1 cellular context compared by ENCODE assay signal in the genomic region with DNA sequence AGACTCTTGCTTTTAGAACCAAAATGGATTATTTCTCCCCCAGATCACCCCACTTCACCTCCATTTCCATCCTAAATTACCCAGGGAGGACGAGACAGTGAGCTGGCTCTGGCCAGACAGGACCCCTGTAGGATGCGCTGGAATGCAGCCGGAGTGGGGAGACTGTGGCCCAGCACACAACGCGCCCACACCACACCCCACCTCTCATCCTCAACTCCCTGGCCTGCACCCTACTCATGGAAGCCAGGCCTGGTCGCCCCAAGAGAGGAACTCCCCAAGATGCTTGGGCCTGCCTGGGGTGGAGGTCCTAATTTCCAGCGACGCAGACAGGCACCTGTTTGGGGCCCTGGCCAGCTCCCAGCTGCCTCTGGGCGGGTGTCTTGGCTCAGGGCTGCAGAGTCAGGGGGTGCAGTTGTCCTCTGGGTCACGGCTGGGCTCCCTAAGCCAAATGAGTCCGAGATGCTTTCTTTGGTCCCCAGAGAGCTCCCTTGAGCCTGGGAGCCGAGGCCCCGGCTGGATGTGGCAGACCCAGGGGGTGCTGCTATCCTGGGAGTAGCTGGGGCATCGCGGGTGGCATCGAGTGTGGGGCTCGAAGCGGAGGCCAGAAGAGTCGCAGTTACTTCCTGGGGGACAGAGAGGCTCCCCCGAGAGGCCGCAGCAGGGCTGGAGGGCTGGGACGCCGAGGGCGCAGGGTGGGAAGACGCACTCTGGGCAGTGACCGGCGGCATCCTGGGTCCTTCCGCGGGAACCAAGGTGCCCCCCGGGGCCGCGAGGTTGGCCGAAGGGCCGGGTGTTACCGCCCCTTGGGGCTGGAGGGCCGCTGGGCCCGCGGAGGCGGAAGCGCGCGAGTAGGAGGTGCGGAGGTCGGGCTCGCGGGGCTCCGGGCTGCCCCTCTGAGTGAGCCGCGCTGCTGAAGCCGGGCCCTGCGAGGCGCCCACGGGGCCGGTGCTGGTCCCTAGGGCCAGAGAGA.
TF ChIP-seq lines count a peak whose summit lies in the region.

No MANE protein-coding gene starts in this region.

TF ChIP-seq in SK-N-SH treated with all-trans-retinoic acid at 6 μM for 48 hours, 23 proteins besides CTCF, POLR2A, EP300 and RAD21 (continued from another document):
- TF ChIP-seq, protein P1, sequence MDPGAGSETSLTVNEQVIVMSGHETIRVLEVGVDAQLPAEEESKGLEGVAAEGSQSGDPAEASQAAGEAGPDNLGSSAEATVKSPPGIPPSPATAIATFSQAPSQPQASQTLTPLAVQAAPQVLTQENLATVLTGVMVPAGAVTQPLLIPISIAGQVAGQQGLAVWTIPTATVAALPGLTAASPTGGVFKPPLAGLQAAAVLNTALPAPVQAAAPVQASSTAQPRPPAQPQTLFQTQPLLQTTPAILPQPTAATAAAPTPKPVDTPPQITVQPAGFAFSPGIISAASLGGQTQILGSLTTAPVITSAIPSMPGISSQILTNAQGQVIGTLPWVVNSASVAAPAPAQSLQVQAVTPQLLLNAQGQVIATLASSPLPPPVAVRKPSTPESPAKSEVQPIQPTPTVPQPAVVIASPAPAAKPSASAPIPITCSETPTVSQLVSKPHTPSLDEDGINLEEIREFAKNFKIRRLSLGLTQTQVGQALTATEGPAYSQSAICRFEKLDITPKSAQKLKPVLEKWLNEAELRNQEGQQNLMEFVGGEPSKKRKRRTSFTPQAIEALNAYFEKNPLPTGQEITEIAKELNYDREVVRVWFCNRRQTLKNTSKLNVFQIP (CRISPR knock-in tag; IDR thresholded peaks at IDR 0.05; ENCODE audit: borderline replicate concordance, low read depth): no peak
- TF ChIP-seq, protein P2, sequence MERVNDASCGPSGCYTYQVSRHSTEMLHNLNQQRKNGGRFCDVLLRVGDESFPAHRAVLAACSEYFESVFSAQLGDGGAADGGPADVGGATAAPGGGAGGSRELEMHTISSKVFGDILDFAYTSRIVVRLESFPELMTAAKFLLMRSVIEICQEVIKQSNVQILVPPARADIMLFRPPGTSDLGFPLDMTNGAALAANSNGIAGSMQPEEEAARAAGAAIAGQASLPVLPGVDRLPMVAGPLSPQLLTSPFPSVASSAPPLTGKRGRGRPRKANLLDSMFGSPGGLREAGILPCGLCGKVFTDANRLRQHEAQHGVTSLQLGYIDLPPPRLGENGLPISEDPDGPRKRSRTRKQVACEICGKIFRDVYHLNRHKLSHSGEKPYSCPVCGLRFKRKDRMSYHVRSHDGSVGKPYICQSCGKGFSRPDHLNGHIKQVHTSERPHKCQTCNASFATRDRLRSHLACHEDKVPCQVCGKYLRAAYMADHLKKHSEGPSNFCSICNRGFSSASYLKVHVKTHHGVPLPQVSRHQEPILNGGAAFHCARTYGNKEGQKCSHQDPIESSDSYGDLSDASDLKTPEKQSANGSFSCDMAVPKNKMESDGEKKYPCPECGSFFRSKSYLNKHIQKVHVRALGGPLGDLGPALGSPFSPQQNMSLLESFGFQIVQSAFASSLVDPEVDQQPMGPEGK (CRISPR knock-in tag; IDR thresholded peaks at IDR 0.05; ENCODE audit: borderline replicate concordance): no peak
- TF ChIP-seq ZC3H10 (CRISPR knock-in tag; IDR thresholded peaks at IDR 0.05) (no peak), ARNTL (CRISPR knock-in tag; IDR thresholded peaks at IDR 0.05; ENCODE audit: borderline replicate concordance, low read depth) (no peak), ZNF565 (CRISPR knock-in tag; conservative IDR thresholded peaks at IDR 0.05; ENCODE audit: low read depth) (no peak)
- TF ChIP-seq, protein P3, sequence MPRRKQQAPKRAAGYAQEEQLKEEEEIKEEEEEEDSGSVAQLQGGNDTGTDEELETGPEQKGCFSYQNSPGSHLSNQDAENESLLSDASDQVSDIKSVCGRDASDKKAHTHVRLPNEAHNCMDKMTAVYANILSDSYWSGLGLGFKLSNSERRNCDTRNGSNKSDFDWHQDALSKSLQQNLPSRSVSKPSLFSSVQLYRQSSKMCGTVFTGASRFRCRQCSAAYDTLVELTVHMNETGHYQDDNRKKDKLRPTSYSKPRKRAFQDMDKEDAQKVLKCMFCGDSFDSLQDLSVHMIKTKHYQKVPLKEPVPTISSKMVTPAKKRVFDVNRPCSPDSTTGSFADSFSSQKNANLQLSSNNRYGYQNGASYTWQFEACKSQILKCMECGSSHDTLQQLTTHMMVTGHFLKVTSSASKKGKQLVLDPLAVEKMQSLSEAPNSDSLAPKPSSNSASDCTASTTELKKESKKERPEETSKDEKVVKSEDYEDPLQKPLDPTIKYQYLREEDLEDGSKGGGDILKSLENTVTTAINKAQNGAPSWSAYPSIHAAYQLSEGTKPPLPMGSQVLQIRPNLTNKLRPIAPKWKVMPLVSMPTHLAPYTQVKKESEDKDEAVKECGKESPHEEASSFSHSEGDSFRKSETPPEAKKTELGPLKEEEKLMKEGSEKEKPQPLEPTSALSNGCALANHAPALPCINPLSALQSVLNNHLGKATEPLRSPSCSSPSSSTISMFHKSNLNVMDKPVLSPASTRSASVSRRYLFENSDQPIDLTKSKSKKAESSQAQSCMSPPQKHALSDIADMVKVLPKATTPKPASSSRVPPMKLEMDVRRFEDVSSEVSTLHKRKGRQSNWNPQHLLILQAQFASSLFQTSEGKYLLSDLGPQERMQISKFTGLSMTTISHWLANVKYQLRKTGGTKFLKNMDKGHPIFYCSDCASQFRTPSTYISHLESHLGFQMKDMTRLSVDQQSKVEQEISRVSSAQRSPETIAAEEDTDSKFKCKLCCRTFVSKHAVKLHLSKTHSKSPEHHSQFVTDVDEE (CRISPR knock-in tag; IDR thresholded peaks at IDR 0.05): no peak
